ENCODE assay signal across 2 cellular contexts in genomic region chr10:43310872-43311271, GRCh38.
TF ChIP-seq lines count a peak whose summit lies in the region.

No MANE protein-coding gene starts in this region.

TF ChIP-seq in HepG2, 621 proteins besides CTCF, POLR2A, EP300 and RAD21:
- peak; percentile 31; the same call in 1 of the 2 replicates for TF ChIP-seq CEBPB (IDR thresholded peaks at IDR 0.05; ENCODE audit: borderline replicate concordance, low read depth, low read length)
- TF ChIP-seq ZNF780A (CRISPR knock-in tag; IDR thresholded peaks at IDR 0.05) = no peak
TF ChIP-seq in HepG2: peak in this region for 1.

TF ChIP-seq in IMR-90, 13 proteins besides CTCF, POLR2A, EP300 and RAD21:
- TF ChIP-seq RFX5 (IDR thresholded peaks at IDR 0.05; ENCODE audit: low read depth, low read length) (no peak), CEBPB (IDR thresholded peaks at IDR 0.05; ENCODE audit: low read depth, low read length) (peak; percentile 75), BHLHE40 (IDR thresholded peaks at IDR 0.05; ENCODE audit: low read depth, low read length) (no peak)
